ENCODE assay signal across 1 cellular context in genomic region chr17:81346908-81347349, GRCh38.
TF ChIP-seq lines count a peak whose summit lies in the region.

No MANE protein-coding gene starts in this region.

TF ChIP-seq in K562, 482 proteins besides CTCF, POLR2A, EP300 and RAD21:
- peak; percentile 75; the same call in 1 of the 2 replicates for TF ChIP-seq RERE (CRISPR knock-in tag; IDR thresholded peaks at IDR 0.05; ENCODE audit: borderline replicate concordance)
- TF ChIP-seq KAT7 (CRISPR knock-in tag; IDR thresholded peaks at IDR 0.05; ENCODE audit: borderline replicate concordance): peak; percentile 88; the same call in 1 of the 2 replicates
- no peak for TF ChIP-seq ZNF639 (CRISPR knock-in tag; conservative IDR thresholded peaks at IDR 0.05 in 1 of 2, IDR thresholded peaks at IDR 0.05 in 1 of 2)
- no peak for TF ChIP-seq ZNF146 (CRISPR knock-in tag; IDR thresholded peaks at IDR 0.05; ENCODE audit: unreplicated experiment)
- 0 out of 4 replicates have a peak, but pooled peaks of 1 of the 2 experiments have one; percentile 14 for TF ChIP-seq FOXA3 (CRISPR knock-in tag; conservative IDR thresholded peaks at IDR 0.05 in 1 of 2, IDR thresholded peaks at IDR 0.05 in 1 of 2)
- TF ChIP-seq ZBTB26 (CRISPR knock-in tag; IDR thresholded peaks at IDR 0.05): no peak
- peak in 1 of 2 experiments; percentile 26; a peak in 1 of 4 replicates for TF ChIP-seq KDM1A (IDR thresholded peaks at IDR 0.05)
- no peak for TF ChIP-seq ZNF134 (CRISPR knock-in tag; conservative IDR thresholded peaks at IDR 0.05)
- TF ChIP-seq ZBTB40 (IDR thresholded peaks at IDR 0.05): 0 out of 2 replicates have a peak, but pooled peaks have one; percentile 3
- no peak for TF ChIP-seq ZBTB40 (CRISPR knock-in tag; IDR thresholded peaks at IDR 0.05)
- 0 out of 2 replicates have a peak, but pooled peaks have one; percentile 11 for TF ChIP-seq ZBTB1 (CRISPR knock-in tag; IDR thresholded peaks at IDR 0.05; ENCODE audit: borderline replicate concordance, low read depth)
- peak; percentile 44; the same call in 1 of the 2 replicates for TF ChIP-seq ZBTB7A (IDR thresholded peaks at IDR 0.05; ENCODE audit: borderline replicate concordance, control insufficient read depth, low read depth, low read length)
- no peak for TF ChIP-seq NFE2L1 (tag; IDR thresholded peaks at IDR 0.05; ENCODE audit: borderline replicate concordance, low read depth)
- TF ChIP-seq AFF4 (CRISPR knock-in tag; IDR thresholded peaks at IDR 0.05): 0 out of 2 replicates have a peak, but pooled peaks have one; percentile 20
- peak; percentile 54; the same call in 1 of the 2 replicates for TF ChIP-seq ZNF609 (CRISPR knock-in tag; IDR thresholded peaks at IDR 0.05; ENCODE audit: borderline replicate concordance)
- 0 out of 2 replicates have a peak, but pooled peaks have one; percentile 11 for TF ChIP-seq FOXK1 (CRISPR knock-in tag; IDR thresholded peaks at IDR 0.05; ENCODE audit: borderline replicate concordance)
